8 cellular contexts compared by ENCODE assay signal in genomic region chr16:84116720-84117481, GRCh38. TPM values are rescaled to one million over a fixed set of nuclear protein-coding genes. Genes with fewer than 3 reads are reported as not detected.
DNase-seq lines count a peak whose midpoint lies in the region; ATAC-seq and TF ChIP-seq lines count a peak whose summit lies in the region.

MBTPS1 (minus strand) TSS chr16:84116942; CDS start chr16:84101783, 15,159 bp downstream.

- H2AFZ ChIP-seq in Loucy (ENCODE audit: low read length): peak within 1 kb of the TSS; percentile 94

- no peaks in the 10 kb centered on the region for H3K9me3 Mint-ChIP-seq in nephron progenitor cell
- H3K9me3 Mint-ChIP-seq in stimulated activated naive CD8-positive, alpha-beta T cell treated with anti-CD3 and anti-CD28 coated beads, Interleukin-15, amount 100 ng/mL, for 72 hours: no peaks in the 10 kb centered on the region

- peak; percentile 98 for DNase-seq in ELF-1 (ENCODE audit: low read depth, low spot score)
- DNase-seq in H7: peak; percentile 99
- peak; percentile 96 for DNase-seq in activated effector memory CD4-positive, alpha-beta T cell treated with Interleukin-2 at 50 U/mL for 16 hours
- DNase-seq in fibroblast of the aortic adventitia (ENCODE audit: low read depth): peak; percentile 96
- DNase-seq in nephron progenitor cell: peak; percentile 99
- peak; percentile 99 to 100 for DNase-seq in stimulated activated naive CD8-positive, alpha-beta T cell treated with anti-CD3 and anti-CD28 coated beads, Interleukin-15, amount 100 ng/mL, for 72 hours

- H3K9me2 ChIP-seq in Loucy (replicated peaks; ENCODE audit: low read depth, low read length): no peaks in the 10 kb centered on the region

- H3K4me3 Mint-ChIP-seq in nephron progenitor cell: peak within 1 kb of the TSS; percentile 95
- H3K4me3 Mint-ChIP-seq in stimulated activated naive CD8-positive, alpha-beta T cell treated with anti-CD3 and anti-CD28 coated beads, Interleukin-15, amount 100 ng/mL, for 72 hours: peak within 1 kb of the TSS; percentile 95 to 96

- H3K36me3 Mint-ChIP-seq in nephron progenitor cell (ENCODE audit: low read depth): peaks cover 4% of the 10 kb centered on the region

- no peaks in the 10 kb centered on the region for H3K36me3 ChIP-seq in H7 (replicated peaks; ENCODE audit: control insufficient read depth, insufficient read depth, low read length)
- peaks cover 4% of the 10 kb centered on the region; the same call in 1 of the 2 replicates for H3K36me3 ChIP-seq in Loucy (ENCODE audit: insufficient read depth, low read length)

- no peaks in the 10 kb centered on the region for H3K9me3 ChIP-seq in Loucy (ENCODE audit: insufficient read depth, low read depth, low read length)

- H4K20me1 ChIP-seq in Loucy (ENCODE audit: insufficient read depth, low read length, poor library complexity, severe bottlenecking): peaks cover 28% of the 10 kb centered on the region

- H3F3A ChIP-seq in Loucy (ENCODE audit: low read depth): 0 out of 2 replicates have a peak, but pooled peaks cover 4% of the 10 kb centered on the region

- TF ChIP-seq CTCF in Loucy (conservative IDR thresholded peaks at IDR 0.05; ENCODE audit: low read length): no peak
- no peak for TF ChIP-seq CTCF in fibroblast of the aortic adventitia (IDR thresholded peaks at IDR 0.05; ENCODE audit: insufficient read depth, low read length)
- no peak for TF ChIP-seq CTCF in nephron progenitor cell (IDR thresholded peaks at IDR 0.05)

- H3K4me2 ChIP-seq in Loucy (ENCODE audit: low read depth, low read length, poor library complexity, severe bottlenecking): peak within 1 kb of the TSS; percentile 96

- H3K9ac ChIP-seq in Loucy (ENCODE audit: low read depth, low read length, poor library complexity, severe bottlenecking): peak within 1 kb of the TSS; percentile 97

- H3K27me3 ChIP-seq in H7 (ENCODE audit: control insufficient read depth, insufficient read depth, low read length) (no peaks in the 10 kb centered on the region), Loucy (ENCODE audit: insufficient read depth, low read length, poor library complexity, severe bottlenecking) (no peaks in the 10 kb centered on the region)

- H3K27ac Mint-ChIP-seq in nephron progenitor cell: peak within 1 kb of the TSS; percentile 99
- peak within 1 kb of the TSS; percentile 96 to 99 for H3K27ac Mint-ChIP-seq in stimulated activated naive CD8-positive, alpha-beta T cell treated with anti-CD3 and anti-CD28 coated beads, Interleukin-15, amount 100 ng/mL, for 72 hours

- peak; percentile 93 for TF ChIP-seq POLR2A in Raji (IDR thresholded peaks at IDR 0.05; ENCODE audit: insufficient read depth, low read depth, low read length)

- H3K79me2 ChIP-seq in Loucy (ENCODE audit: insufficient read depth, low read length): peaks cover 54% of the 10 kb centered on the region

- H3K27me3 Mint-ChIP-seq in nephron progenitor cell (ENCODE audit: low read depth, poor library complexity): no peaks in the 10 kb centered on the region
- no peaks in the 10 kb centered on the region for H3K27me3 Mint-ChIP-seq in stimulated activated naive CD8-positive, alpha-beta T cell treated with anti-CD3 and anti-CD28 coated beads, Interleukin-15, amount 100 ng/mL, for 72 hours

- ATAC-seq in stimulated activated naive CD8-positive, alpha-beta T cell treated with anti-CD3 and anti-CD28 coated beads, Interleukin-15, amount 100 ng/mL, for 72 hours: peak; percentile 96

- peaks cover 31% of the 10 kb centered on the region for H3K4me1 ChIP-seq in Loucy (ENCODE audit: insufficient read depth, low read length, poor library complexity, severe bottlenecking)

- peaks cover 28% of the 10 kb centered on the region for H3K4me1 Mint-ChIP-seq in nephron progenitor cell
- peaks cover 23% of the 10 kb centered on the region for H3K4me1 Mint-ChIP-seq in stimulated activated naive CD8-positive, alpha-beta T cell treated with anti-CD3 and anti-CD28 coated beads, Interleukin-15, amount 100 ng/mL, for 72 hours

- H3K4me3 ChIP-seq in H7 (ENCODE audit: insufficient read depth, low read depth, low read length): peak within 1 kb of the TSS; percentile 97
- peak within 1 kb of the TSS; percentile 100 for H3K4me3 ChIP-seq in Loucy (ENCODE audit: low read length, poor library complexity, severe bottlenecking)
- peak within 1 kb of the TSS; percentile 91 for H3K4me3 ChIP-seq in fibroblast of the aortic adventitia (ENCODE audit: low read depth, low read length)

RNA-seq across cellular contexts. Expression of gene MBTPS1, which starts in this region (rescaled TPM):
- 32.3 and 34.4 TPM in 2 replicates for total RNA-seq in H7 (2014; rRNA removed; shearing (Covaris generic))
- total RNA-seq in fibroblast of the aortic adventitia (ENCODE audit: low replicate concordance): 61.1 and 89.0 TPM in 2 replicates

Comparison
In these comparisons a context has a peak if more than half of its experiments do, and no peak if none do; other contexts are left out.
1. Peak in every context shown above with its lines: DNase-seq, ATAC-seq and H3K4me3 ChIP-seq.